15 cellular contexts compared by ENCODE assay signal in genomic region chr2:172119089-172119488, GRCh38. TPM values are rescaled to one million over a fixed set of nuclear protein-coding genes. Genes with fewer than 3 reads are reported as not detected.
A peak's percentile ranks its signal among the peaks of the same experiment; 100 is the strongest.
DNase-seq lines count a peak whose midpoint lies in the region; TF ChIP-seq lines count a peak whose summit lies in the region.
"Had no signal": no experiment of that assay in that cellular context is flagged by ENCODE, and none has a peak within 500 bp of the region (broad histone marks: within the 10 kb centered on the region; RNA-seq: fewer than 3 reads in every experiment).

No MANE protein-coding gene starts in this region.

- H3K4me1 ChIP-seq in HEK293 (ENCODE audit: control insufficient read depth, insufficient read depth, low read length) (no peaks in the 10 kb centered on the region), SK-N-SH (ENCODE audit: control insufficient read depth in 1 of 2, insufficient read depth in 2 of 2, low read depth in 1 of 2, low read length in 1 of 2) (peaks cover 0 to 4% of the 10 kb centered on the region in 2 experiments; a peak in 1 of 4 replicates), skeletal muscle satellite cell (ENCODE audit: control insufficient read depth, insufficient read depth, low read length) (peaks cover 16% of the 10 kb centered on the region)
- H3K4me1 ChIP-seq: Peyer's patch had no signal

- H3K4me1 Mint-ChIP-seq in activated CD4-positive, alpha-beta T cell treated with anti-CD3 and anti-CD28 coated beads, Interleukin-2, amount 10 ng/mL, durations not matched to agents 7 days and 5 days, result no peaks in the 10 kb centered on the region
- H3K4me1 Mint-ChIP-seq: activated CD4-positive, alpha-beta memory T cell treated with anti-CD3 and anti-CD28 coated beads, Interleukin-2, amount 10 ng/mL, durations not matched to agents 7 days and 5 days; brain had no signal

- H3K4me3 ChIP-seq in HEK293 (ENCODE audit: low read depth, low read length), result no peak overlapping the region
- no peak overlapping the region for H3K4me3 ChIP-seq in SK-N-SH (ENCODE audit: low read depth in 2 of 2, low read length in 1 of 2)
- no peak overlapping the region for H3K4me3 ChIP-seq in skeletal muscle satellite cell (ENCODE audit: low read length)
- H3K4me3 ChIP-seq: ovary, Peyer's patch had no signal

- no peak for TF ChIP-seq EP300 in SK-N-SH (IDR thresholded peaks at IDR 0.05; ENCODE audit: borderline replicate concordance in 1 of 2, low read depth in 1 of 2, low read length in 1 of 2)

- no peak overlapping the region for H3K27ac Mint-ChIP-seq in activated CD4-positive, alpha-beta T cell treated with anti-CD3 and anti-CD28 coated beads, Interleukin-2, amount 10 ng/mL, durations not matched to agents 7 days and 5 days
- H3K27ac Mint-ChIP-seq: activated CD4-positive, alpha-beta memory T cell treated with anti-CD3 and anti-CD28 coated beads, Interleukin-2, amount 10 ng/mL, durations not matched to agents 7 days and 5 days; brain had no signal

- POLR2A ChIA-PET in HEK293 (lab: Yijun Ruan, JAX) (no interaction called here), SK-N-SH (lab: Yijun Ruan, JAX) (no interaction called here)
- POLR2A ChIA-PET in activated CD4-positive, alpha-beta T cell treated with anti-CD3 and anti-CD28 coated beads, Interleukin-2, amount 10 ng/mL, durations not matched to agents 7 days and 5 days (lab: Charles Lee), result no interaction called here

- H4K20me1 ChIP-seq in SK-N-SH (ENCODE audit: insufficient read depth), result no peaks in the 10 kb centered on the region

- no peaks in the 10 kb centered on the region for H3K9me3 ChIP-seq in HEK293 (ENCODE audit: control insufficient read depth, insufficient read depth, low read depth, low read length)
- no peaks in the 10 kb centered on the region for H3K9me3 ChIP-seq in SK-N-SH
- H3K9me3 ChIP-seq in skeletal muscle satellite cell (replicated peaks; ENCODE audit: low read length), result no peaks in the 10 kb centered on the region
- H3K9me3 ChIP-seq: ovary, Peyer's patch had no signal

- peaks cover 12% of the 10 kb centered on the region for H3F3A ChIP-seq in SK-N-SH (replicated peaks; ENCODE audit: insufficient read depth)

- H3K36me3 Mint-ChIP-seq in activated CD4-positive, alpha-beta T cell treated with anti-CD3 and anti-CD28 coated beads, Interleukin-2, amount 10 ng/mL, durations not matched to agents 7 days and 5 days (ENCODE audit: low read depth), result no peaks in the 10 kb centered on the region
- H3K36me3 Mint-ChIP-seq: brain had no signal

- peaks cover 30% of the 10 kb centered on the region for H3K27me3 Mint-ChIP-seq in activated CD4-positive, alpha-beta T cell treated with anti-CD3 and anti-CD28 coated beads, Interleukin-2, amount 10 ng/mL, durations not matched to agents 7 days and 5 days
- H3K27me3 Mint-ChIP-seq: brain had no signal

- no peak overlapping the region for H3K4me3 Mint-ChIP-seq in activated CD4-positive, alpha-beta T cell treated with anti-CD3 and anti-CD28 coated beads, Interleukin-2, amount 10 ng/mL, durations not matched to agents 7 days and 5 days
- H3K4me3 Mint-ChIP-seq: activated CD4-positive, alpha-beta memory T cell treated with anti-CD3 and anti-CD28 coated beads, Interleukin-2, amount 10 ng/mL, durations not matched to agents 7 days and 5 days; brain had no signal

- no peak for TF ChIP-seq RAD21 in SK-N-SH (IDR thresholded peaks at IDR 0.05; ENCODE audit: low read length)

- DNase-seq in SK-N-SH (no peak), epithelial cell of prostate (ENCODE audit: low read depth, low spot score) (no peak), NCI-H510A (lab: John Stamatoyannopoulos, UW) (no peak), erythroblast (lab: John Stamatoyannopoulos, UW) (no peak)
- DNase-seq in activated CD4-positive, alpha-beta T cell treated with anti-CD3 and anti-CD28 coated beads, Interleukin-2, amount 10 ng/mL, durations not matched to agents 7 days and 5 days, result no peak
- DNase-seq: activated CD4-positive, alpha-beta memory T cell treated with anti-CD3 and anti-CD28 coated beads, Interleukin-2, amount 10 ng/mL, durations not matched to agents 7 days and 5 days; NCI-H1092 treated with DMSO at 0.1 percent for 48 hours; NCI-H510A treated with DMSO at 0.1 percent for 48 hours; ovary; Peyer's patch; stimulated activated CD4-positive, alpha-beta T cell treated with anti-CD3 and anti-CD28 coated beads, Interleukin-15, amount 100 ng/mL, for 24 hours had no signal

- H3K27me3 ChIP-seq in SK-N-SH (ENCODE audit: insufficient read depth) (no peaks in the 10 kb centered on the region), skeletal muscle satellite cell (ENCODE audit: control insufficient read depth, insufficient read depth, low read length) (no peaks in the 10 kb centered on the region)
- H3K27me3 ChIP-seq: ovary, Peyer's patch had no signal

- TF ChIP-seq CTCF in HEK293 (tag by site-specific recombination; IDR thresholded peaks at IDR 0.05) (no peak), SK-N-SH (IDR thresholded peaks at IDR 0.05) (no peak)

- no peak overlapping the region for H3K27ac ChIP-seq in HEK293 (ENCODE audit: extremely low read depth, low read depth, low read length)
- H3K27ac ChIP-seq in SK-N-SH (ENCODE audit: low read depth in 2 of 2, low read length in 1 of 2), result peak overlapping the region in 1 of 2 experiments; percentile 60; a peak in 2 of 4 replicates
- peak overlapping the region; percentile 95 for H3K27ac ChIP-seq in epithelial cell of prostate
- H3K27ac ChIP-seq: ovary, Peyer's patch had no signal

- H3K9me2 ChIP-seq in SK-N-SH, result no peaks in the 10 kb centered on the region

- H3K9ac ChIP-seq in SK-N-SH, result peak overlapping the region; percentile 15; the same call in 1 of the 2 replicates
- H3K9ac ChIP-seq in skeletal muscle satellite cell (ENCODE audit: low read depth, low read length), result no peak overlapping the region

- TF ChIP-seq POLR2A in erythroblast (IDR thresholded peaks at IDR 0.05; ENCODE audit: low read length), result no peak

- H3K36me3 ChIP-seq in HEK293 (ENCODE audit: control insufficient read depth in 2 of 2, insufficient read depth in 1 of 2, low read length in 2 of 2) (no peaks in the 10 kb centered on the region), SK-N-SH (replicated peaks in 1 of 2; ENCODE audit: control insufficient read depth in 1 of 2, insufficient read depth in 2 of 2, low read length in 1 of 2) (no peaks in the 10 kb centered on the region), skeletal muscle satellite cell (ENCODE audit: insufficient read depth, low read length) (no peaks in the 10 kb centered on the region)
- H3K36me3 ChIP-seq: ovary, Peyer's patch had no signal

- no peak overlapping the region for H2AFZ ChIP-seq in SK-N-SH (ENCODE audit: low read depth)

- H3K79me2 ChIP-seq in SK-N-SH (ENCODE audit: insufficient read depth), result no peaks in the 10 kb centered on the region

- H3K4me2 ChIP-seq in SK-N-SH (peak overlapping the region; percentile 32), skeletal muscle satellite cell (ENCODE audit: low read length) (peak overlapping the region; percentile 45)

- CTCF ChIA-PET in HEK293 (lab: Yijun Ruan, JAX) (interaction anchor here (0.6 to 1.6 kb wide), 5 partner anchors 8 to 544 kb away, joined by 3 to 4 read pairs (median 3); no protein-coding TSS in a partner anchor), SK-N-SH (lab: Yijun Ruan, JAX) (interaction anchor here (1.3 kb wide), 1 partner anchor 15 kb away, joined by 3 read pairs; no protein-coding TSS in a partner anchor)
- CTCF ChIA-PET in activated CD4-positive, alpha-beta T cell treated with anti-CD3 and anti-CD28 coated beads, Interleukin-2, amount 10 ng/mL, durations not matched to agents 7 days and 5 days (lab: Charles Lee), result no interaction called here

- no peaks in the 10 kb centered on the region for H3K9me3 Mint-ChIP-seq in activated CD4-positive, alpha-beta T cell treated with anti-CD3 and anti-CD28 coated beads, Interleukin-2, amount 10 ng/mL, durations not matched to agents 7 days and 5 days
- H3K9me3 Mint-ChIP-seq: activated CD4-positive, alpha-beta memory T cell treated with anti-CD3 and anti-CD28 coated beads, Interleukin-2, amount 10 ng/mL, durations not matched to agents 7 days and 5 days had no signal

TF ChIP-seq in HEK293, 187 proteins besides CTCF, POLR2A, EP300 and RAD21 (continues in another document):
- TF ChIP-seq ZNF157 (tag by site-specific recombination; IDR thresholded peaks at IDR 0.05), result no peak
- no peak for TF ChIP-seq TRIM28 (IDR thresholded peaks at IDR 0.05; ENCODE audit: borderline replicate concordance, low read length)
- TF ChIP-seq ZNF37A (tag by site-specific recombination; IDR thresholded peaks at IDR 0.05), result no peak
- TF ChIP-seq SCRT2 (tag by site-specific recombination; IDR thresholded peaks at IDR 0.05), result peak; percentile 85

TF ChIP-seq in SK-N-SH, 30 proteins besides CTCF, POLR2A, EP300 and RAD21 (continues in another document):
- TF ChIP-seq CHD2 (IDR thresholded peaks at IDR 0.05; ENCODE audit: low read length, partially characterized antibody), result no peak
- TF ChIP-seq FOXJ3 (CRISPR knock-in tag; IDR thresholded peaks at IDR 0.05), result no peak
- no peak for TF ChIP-seq GATA2 (CRISPR knock-in tag; IDR thresholded peaks at IDR 0.05)
- TF ChIP-seq USF2 (IDR thresholded peaks at IDR 0.05; ENCODE audit: borderline replicate concordance, low read depth, low read length), result no peak
- peak; percentile 64; the same call in 1 of the 2 replicates for TF ChIP-seq FOSL2 (IDR thresholded peaks at IDR 0.05; ENCODE audit: borderline replicate concordance, low read depth)
- TF ChIP-seq MAX (IDR thresholded peaks at IDR 0.05; ENCODE audit: low read depth), result peak; percentile 34; the same call in 1 of the 2 replicates

RNA-seq across cellular contexts. Expression of gene DLX2, which starts 16.4 kb away (rescaled TPM):
- polyA plus RNA-seq in SK-N-SH (2012; rRNA removed), result 0.02 TPM in 2 replicates
- 0.03 TPM in 2 replicates for polyA plus RNA-seq in SK-N-SH (2012; cell fraction: cytosol; rRNA removed)
- 0.13 and 0.15 TPM in 2 replicates for polyA plus RNA-seq in SK-N-SH (2012; cell fraction: nucleus; rRNA removed)
- total RNA-seq in skeletal muscle satellite cell (2012; rRNA removed), result 1.1 and 1.8 TPM in 2 replicates
- not detected for total RNA-seq in activated CD4-positive, alpha-beta T cell treated with anti-CD3 and anti-CD28 coated beads, Interleukin-2, amount 10 ng/mL, durations not matched to agents 7 days and 5 days
- total RNA-seq: activated CD4-positive, alpha-beta memory T cell treated with anti-CD3 and anti-CD28 coated beads, Interleukin-2, amount 10 ng/mL, durations not matched to agents 7 days and 5 days; Peyer's patch had no signal
- polyA plus RNA-seq: esophagus, ovary had no signal

RNA-seq across cellular contexts. Expression of gene DLX1, which starts 33.8 kb away (rescaled TPM):
- 0.07 and 0.13 TPM in 2 replicates for polyA plus RNA-seq in SK-N-SH (2012; rRNA removed)
- polyA plus RNA-seq in SK-N-SH (2012; cell fraction: cytosol; rRNA removed), result 0.09 and 0.12 TPM in 2 replicates
- 0.22 and 0.37 TPM in 2 replicates for polyA plus RNA-seq in SK-N-SH (2012; cell fraction: nucleus; rRNA removed)
- 1.3 and 3.5 TPM in 2 replicates for total RNA-seq in skeletal muscle satellite cell (2012; rRNA removed)
- not detected for total RNA-seq in activated CD4-positive, alpha-beta T cell treated with anti-CD3 and anti-CD28 coated beads, Interleukin-2, amount 10 ng/mL, durations not matched to agents 7 days and 5 days
- total RNA-seq: Peyer's patch had no signal
